In genomic region chr10:125595911-125596310, GRCh38 we compare ENCODE assay signal across 1 cellular context.
TF ChIP-seq lines count a peak whose summit lies in the region.

No MANE protein-coding gene starts in this region.

TF ChIP-seq in GM23338, 12 proteins besides CTCF, POLR2A, EP300 and RAD21 (continued from another document):
- TF ChIP-seq ZNF462 (CRISPR knock-in tag; IDR thresholded peaks at IDR 0.05) (no peak), ZNF114 (CRISPR knock-in tag; IDR thresholded peaks at IDR 0.05) (no peak), STAT1 (IDR thresholded peaks at IDR 0.05; ENCODE audit: unreplicated experiment) (no peak), JUNB (IDR thresholded peaks at IDR 0.05; ENCODE audit: unreplicated experiment) (no peak), NANOG (IDR thresholded peaks at IDR 0.05; ENCODE audit: borderline replicate concordance) (no peak), POLR2AphosphoS5 (IDR thresholded peaks at IDR 0.05; ENCODE audit: low read depth) (no peak), CREB1 (CRISPR knock-in tag; IDR thresholded peaks at IDR 0.05; ENCODE audit: low read depth) (no peak), ETS1 (IDR thresholded peaks at IDR 0.05) (no peak), REST (IDR thresholded peaks at IDR 0.05; ENCODE audit: unreplicated experiment) (no peak), EZH2phosphoT487 (IDR thresholded peaks at IDR 0.05; ENCODE audit: unreplicated experiment) (no peak), ZNF331 (CRISPR knock-in tag; IDR thresholded peaks at IDR 0.05; ENCODE audit: low read depth) (no peak)
TF ChIP-seq in GM23338: peak in this region for 0.
